In the genomic region with DNA sequence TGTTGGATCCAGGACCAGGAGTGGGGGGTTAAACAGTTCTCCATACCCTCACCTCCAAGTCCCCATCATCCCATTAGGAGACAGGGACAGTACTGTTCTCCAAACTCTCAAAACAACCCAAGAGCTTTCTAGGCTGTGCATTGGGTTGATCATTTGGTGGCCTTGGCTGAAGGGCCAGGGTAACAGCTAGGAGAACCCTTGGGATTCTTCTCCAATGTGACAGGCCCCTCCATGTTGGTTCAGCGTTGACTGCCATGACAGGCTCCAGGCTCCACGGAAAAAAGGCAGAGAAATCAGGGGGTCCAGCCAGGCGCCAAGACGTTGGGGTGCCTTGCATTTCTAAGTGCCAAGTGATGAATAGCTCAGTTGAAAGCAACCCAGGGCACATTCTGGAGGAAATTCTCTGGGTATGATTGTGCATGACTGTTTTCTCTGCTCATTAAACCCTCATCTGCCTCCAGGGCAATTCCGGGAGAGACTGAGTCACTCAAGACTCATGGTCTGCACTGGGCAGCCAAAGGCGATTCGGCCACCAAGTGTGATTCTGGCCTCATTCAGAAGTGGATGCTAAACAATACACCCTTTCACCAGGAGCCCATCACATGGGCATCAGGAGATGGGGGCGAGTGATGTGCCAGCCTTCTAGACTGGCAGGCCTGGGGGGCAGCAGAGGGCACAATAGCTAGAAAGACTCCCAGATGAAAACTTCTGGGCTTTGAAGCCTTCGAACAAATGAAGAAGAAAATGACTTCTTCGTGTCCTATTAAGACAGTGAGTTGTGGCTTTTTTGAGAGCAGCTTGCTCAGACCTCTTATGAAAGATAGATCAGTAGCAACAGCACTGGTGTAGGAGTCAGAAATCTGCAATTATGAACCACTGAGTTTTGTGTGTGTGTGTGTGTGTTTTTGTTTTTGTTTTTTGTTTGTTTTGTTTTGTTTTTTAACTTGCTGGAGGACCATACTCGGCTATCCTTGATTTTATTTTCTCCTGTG, we compare ENCODE assay signal across 8 cellular contexts. TPM values are rescaled to one million over a fixed set of nuclear protein-coding genes. Genes with fewer than 3 reads are reported as not detected.
DNase-seq lines count a peak whose midpoint lies in the region; ATAC-seq and TF ChIP-seq lines count a peak whose summit lies in the region.

No MANE protein-coding gene starts in this region.

- TF ChIP-seq POLR2A in GM18505 (IDR thresholded peaks at IDR 0.05; ENCODE audit: borderline replicate concordance, extremely low read depth, insufficient read depth, insufficient read length), result no peak

- H3K9me3 ChIP-seq in smooth muscle cell (replicated peaks; ENCODE audit: low read depth), result no peaks in the 10 kb centered on the region

- peaks cover 22% of the 10 kb centered on the region for H3K4me1 ChIP-seq in smooth muscle cell (ENCODE audit: low read depth)
- peaks cover 16% of the 10 kb centered on the region for H3K4me1 ChIP-seq in mesendoderm (ENCODE audit: control insufficient read depth, low read depth, low read length)

- TF ChIP-seq CTCF in smooth muscle cell (IDR thresholded peaks at IDR 0.05; ENCODE audit: borderline replicate concordance, insufficient read depth, poor library complexity, severe bottlenecking), result no peak

- H4K20me1 ChIP-seq in smooth muscle cell (ENCODE audit: low read depth), result peaks cover 13% of the 10 kb centered on the region

- H2AK5ac ChIP-seq in mesendoderm (ENCODE audit: low read length), result no peak overlapping the region

- no peak overlapping the region for H2BK5ac ChIP-seq in mesendoderm (ENCODE audit: low read length)

- peaks cover 3% of the 10 kb centered on the region for H3F3A ChIP-seq in smooth muscle cell (ENCODE audit: low read depth)

- H3K4me3 ChIP-seq in smooth muscle cell (no peak overlapping the region), mesendoderm (ENCODE audit: low read length) (no peak overlapping the region)

- no peak overlapping the region for H3K4ac ChIP-seq in mesendoderm (ENCODE audit: low read depth, low read length)

- H2AFZ ChIP-seq in smooth muscle cell (ENCODE audit: low read depth), result no peak overlapping the region

- no peak overlapping the region for H3K23ac ChIP-seq in mesendoderm (ENCODE audit: low read length)

- H4K8ac ChIP-seq in mesendoderm (ENCODE audit: low read depth, low read length), result no peak overlapping the region

- H3K4me2 ChIP-seq in smooth muscle cell (peak overlapping the region; percentile 58), mesendoderm (ENCODE audit: low read length) (no peak overlapping the region)

- 44% methylated on average over 11 of the region's 11 CpGs for WGBS in smooth muscle cell (ENCODE audit: low lambda C conversion rate)
- no CpG with 5 or more reads among the region's 11 CpGs for WGBS in mesendoderm (ENCODE audit: extremely low coverage, insufficient coverage, low lambda C conversion rate)

- no peaks in the 10 kb centered on the region for H3K36me3 ChIP-seq in smooth muscle cell (ENCODE audit: low read depth)
- H3K36me3 ChIP-seq in mesendoderm (ENCODE audit: control insufficient read depth, insufficient read depth, low read length), result no peaks in the 10 kb centered on the region

- H3K9ac ChIP-seq in smooth muscle cell (ENCODE audit: low read depth) (peak overlapping the region; percentile 65), mesendoderm (ENCODE audit: low read length) (no peak overlapping the region)

- no peaks in the 10 kb centered on the region for H3K79me1 ChIP-seq in mesendoderm (ENCODE audit: low read length)

- H3K56ac ChIP-seq in mesendoderm (ENCODE audit: low read length), result no peak overlapping the region

- no peak overlapping the region for H4K5ac ChIP-seq in mesendoderm (ENCODE audit: low read length)

- H3K18ac ChIP-seq in mesendoderm (ENCODE audit: low read length), result no peak overlapping the region

- no peak overlapping the region for H2BK15ac ChIP-seq in mesendoderm (replicated peaks; ENCODE audit: low read depth)

- no peak overlapping the region for H2BK120ac ChIP-seq in mesendoderm (ENCODE audit: low read depth, low read length)

- H3K79me2 ChIP-seq in smooth muscle cell (ENCODE audit: low read depth) (peaks cover 10% of the 10 kb centered on the region), mesendoderm (ENCODE audit: control insufficient read depth, insufficient read depth, low read length) (no peaks in the 10 kb centered on the region)

- peak overlapping the region; percentile 96 for H3K27ac ChIP-seq in smooth muscle cell (ENCODE audit: low read depth)
- H3K27ac ChIP-seq in mesendoderm (ENCODE audit: low read depth, low read length), result no peak overlapping the region

- peak; percentile 75 for DNase-seq in activated CD8-positive, alpha-beta memory T cell treated with anti-CD3 and anti-CD28 coated beads, Interleukin-2, amount 50 U/mL, for 48 hours
- DNase-seq in foreskin melanocyte (peak; percentile 100), smooth muscle cell (lab: John Stamatoyannopoulos, UW; ENCODE audit: unreplicated experiment) (no peak), retina (no peak), NCI-H1694 treated with DMSO at 0.1 percent for 48 hours (lab: John Stamatoyannopoulos, UW) (no peak), mesendoderm (no peak)

- H3K27me3 ChIP-seq in smooth muscle cell (ENCODE audit: low read depth) (no peaks in the 10 kb centered on the region), mesendoderm (ENCODE audit: insufficient read depth, low read length, poor library complexity) (no peaks in the 10 kb centered on the region)

- ATAC-seq in GM18505 (IDR thresholded peaks at IDR 0.05; ENCODE audit: unreplicated experiment), result peak; percentile 4
- peak; percentile 1 for ATAC-seq in HG03025 (IDR thresholded peaks at IDR 0.05; ENCODE audit: low FRiP score, unreplicated experiment)

RNA-seq across cellular contexts. Expression of gene CD44, which starts 27.7 kb away (rescaled TPM):
- total RNA-seq in smooth muscle cell, result 143 and 248 TPM in 2 replicates
- polyA plus RNA-seq in smooth muscle cell, result 116 and 174 TPM in 2 replicates
- polyA plus RNA-seq in mesendoderm (2013, experiment 1 of 2), result 29.0 TPM
- polyA plus RNA-seq in mesendoderm (2013, experiment 2 of 2), result 30.1 TPM

Comparison
In these comparisons a context has a peak if more than half of its experiments do, and no peak if none do; other contexts are left out.
1. DNase-seq: peak in activated CD8-positive, alpha-beta memory T cell treated with anti-CD3 and anti-CD28 coated beads, Interleukin-2, amount 50 U/mL, for 48 hours (single experiment) and foreskin melanocyte (single experiment); none in smooth muscle cell (single experiment), retina (single experiment), NCI-H1694 treated with DMSO at 0.1 percent for 48 hours (single experiment) and mesendoderm (single experiment).